ENCODE assay signal across 1 cellular context in genomic region chr2:47406649-47407330, GRCh38. TPM values are rescaled to one million over a fixed set of nuclear protein-coding genes. Genes with fewer than 3 reads are reported as not detected.
"Had no signal": no experiment of that assay in that cellular context is flagged by ENCODE, and none has a peak within 500 bp of the region (broad histone marks: within the 10 kb centered on the region; RNA-seq: fewer than 3 reads in every experiment).

No MANE protein-coding gene starts in this region.

RNA-seq across cellular contexts. Expression of gene EPCAM, which starts 37.7 kb away (rescaled TPM):
- total RNA-seq: naive thymus-derived CD8-positive, alpha-beta T cell had no signal
- polyA plus RNA-seq: naive thymus-derived CD8-positive, alpha-beta T cell had no signal
